Comparison of ENCODE assay signal across 9 cellular contexts in the genomic region with DNA sequence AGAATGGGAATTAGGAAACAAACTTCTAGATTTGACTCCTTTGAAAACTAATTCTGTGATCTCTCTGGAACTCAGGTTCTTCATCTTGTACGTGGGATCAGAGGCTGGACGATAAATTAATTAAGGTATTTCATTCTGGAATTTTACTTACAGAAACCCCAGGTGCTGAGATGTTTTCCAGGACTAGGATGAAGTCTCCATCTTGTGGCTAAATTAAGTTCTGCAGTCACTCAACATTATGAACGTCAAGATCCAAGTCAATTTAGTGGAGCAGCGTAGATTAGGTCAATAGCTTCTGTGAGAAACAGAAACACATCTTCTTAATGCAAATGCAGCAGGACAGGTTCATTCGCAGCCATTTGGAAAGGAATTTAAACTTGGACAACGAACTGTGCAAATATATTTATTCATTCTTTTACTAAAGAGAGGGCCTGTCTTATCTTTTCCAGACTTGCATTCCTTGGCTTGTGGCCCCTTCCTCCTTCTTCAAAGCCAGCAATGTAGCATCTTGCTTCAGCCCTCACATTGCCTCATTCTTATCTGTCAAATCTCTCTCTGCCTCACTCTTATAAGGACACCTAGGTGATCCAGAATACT. TPM values are rescaled to one million over a fixed set of nuclear protein-coding genes. Genes with fewer than 3 reads are reported as not detected.
DNase-seq lines count a peak whose midpoint lies in the region; TF ChIP-seq lines count a peak whose summit lies in the region.
"Had no signal": no experiment of that assay in that cellular context is flagged by ENCODE, and none has a peak within 500 bp of the region (broad histone marks: within the 10 kb centered on the region; RNA-seq: fewer than 3 reads in every experiment).

No MANE protein-coding gene starts in this region.

- CTCF ChIA-PET in HEK293 (lab: Yijun Ruan, JAX), result interaction anchor here (0.6 to 8.1 kb wide), 24 partner anchors 9 to 384 kb away, joined by 3 to 199 read pairs (median 4); no protein-coding TSS in a partner anchor

- H3K27ac ChIP-seq in HEK293 (ENCODE audit: extremely low read depth, low read depth, low read length) (no peak overlapping the region), OCI-LY1 (ENCODE audit: low read depth, low read length, poor library complexity, severe bottlenecking) (no peak overlapping the region)

- H2AFZ ChIP-seq in OCI-LY1 (ENCODE audit: low read length), result no peak overlapping the region

- no peaks in the 10 kb centered on the region for H3K9me2 ChIP-seq in OCI-LY1 (ENCODE audit: low read depth, low read length)

- H3K4me3 ChIP-seq in HEK293 (ENCODE audit: low read depth, low read length), result no peak overlapping the region
- H3K4me3 ChIP-seq in OCI-LY1 (ENCODE audit: low read depth, low read length, poor library complexity, severe bottlenecking), result no peak overlapping the region

- TF ChIP-seq CTCF in HEK293 (tag by site-specific recombination; IDR thresholded peaks at IDR 0.05), result peak; percentile 48; the same call in 1 of the 2 replicates
- TF ChIP-seq CTCF in OCI-LY1 (IDR thresholded peaks at IDR 0.05; ENCODE audit: low read length), result peak; percentile 70

- H3K79me2 ChIP-seq in OCI-LY1 (ENCODE audit: insufficient read depth, low read length), result no peaks in the 10 kb centered on the region

- H3K4me2 ChIP-seq in OCI-LY1 (ENCODE audit: low read length), result no peak overlapping the region

- no peaks in the 10 kb centered on the region for H3F3A ChIP-seq in OCI-LY1 (ENCODE audit: insufficient read depth, low read length)

- no peaks in the 10 kb centered on the region for H3K27me3 ChIP-seq in OCI-LY1 (ENCODE audit: insufficient read depth, low read length)

- H3K9me3 ChIP-seq in HEK293 (ENCODE audit: control insufficient read depth, insufficient read depth, low read depth, low read length) (no peaks in the 10 kb centered on the region), OCI-LY1 (ENCODE audit: low read length) (no peaks in the 10 kb centered on the region)

- H3K9ac ChIP-seq in OCI-LY1 (ENCODE audit: low read length), result no peak overlapping the region

- peak; percentile 14 for DNase-seq in Caki2 (ENCODE audit: low read depth)
- peak; percentile 78 for DNase-seq in dermis blood vessel endothelial cell
- peak; percentile 20 for DNase-seq in midbrain (lab: John Stamatoyannopoulos, UW)
- no peak for DNase-seq in NCI-H128 (lab: John Stamatoyannopoulos, UW; ENCODE audit: unreplicated experiment)
- DNase-seq in DMS153 (lab: John Stamatoyannopoulos, UW), result no peak
- no peak for DNase-seq in effector CD8-positive, alpha-beta T cell (lab: John Stamatoyannopoulos, UW)

- H3K36me3 ChIP-seq in HEK293 (ENCODE audit: control insufficient read depth in 2 of 2, insufficient read depth in 1 of 2, low read length in 2 of 2) (no peaks in the 10 kb centered on the region), OCI-LY1 (ENCODE audit: insufficient read depth, low read length) (no peaks in the 10 kb centered on the region)

- POLR2A ChIA-PET in HEK293 (lab: Yijun Ruan, JAX), result interaction anchor here (0.6 kb wide), 1 partner anchor 1091 kb away, joined by 3 read pairs; no protein-coding TSS in a partner anchor

- no peaks in the 10 kb centered on the region for H3K4me1 ChIP-seq in HEK293 (ENCODE audit: control insufficient read depth, insufficient read depth, low read length)
- H3K4me1 ChIP-seq in OCI-LY1 (ENCODE audit: insufficient read depth, low read length, severe bottlenecking), result no peaks in the 10 kb centered on the region

- in situ Hi-C loops in Caki2 (cut with HindIII; ENCODE audit: low pct_unique_long_range_greater_than_20kb, low sequenced_read_pairs), result no loop called here

- H4K20me1 ChIP-seq in OCI-LY1 (ENCODE audit: insufficient read depth, low read length), result no peaks in the 10 kb centered on the region

TF ChIP-seq in HEK293, 187 proteins besides CTCF, POLR2A, EP300 and RAD21:
- no peak for TF ChIP-seq ZIC2 (tag by site-specific recombination; IDR thresholded peaks at IDR 0.05)
- TF ChIP-seq GLIS1 (tag by site-specific recombination; IDR thresholded peaks at IDR 0.05), result no peak
- TF ChIP-seq, protein P1, sequence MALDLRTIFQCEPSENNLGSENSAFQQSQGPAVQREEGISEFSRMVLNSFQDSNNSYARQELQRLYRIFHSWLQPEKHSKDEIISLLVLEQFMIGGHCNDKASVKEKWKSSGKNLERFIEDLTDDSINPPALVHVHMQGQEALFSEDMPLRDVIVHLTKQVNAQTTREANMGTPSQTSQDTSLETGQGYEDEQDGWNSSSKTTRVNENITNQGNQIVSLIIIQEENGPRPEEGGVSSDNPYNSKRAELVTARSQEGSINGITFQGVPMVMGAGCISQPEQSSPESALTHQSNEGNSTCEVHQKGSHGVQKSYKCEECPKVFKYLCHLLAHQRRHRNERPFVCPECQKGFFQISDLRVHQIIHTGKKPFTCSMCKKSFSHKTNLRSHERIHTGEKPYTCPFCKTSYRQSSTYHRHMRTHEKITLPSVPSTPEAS (tag by site-specific recombination; IDR thresholded peaks at IDR 0.05), result no peak
- TF ChIP-seq SETDB1 (IDR thresholded peaks at IDR 0.05; ENCODE audit: insufficient read length, low read length), result peak; percentile 69
- no peak for TF ChIP-seq ZNF555 (tag by site-specific recombination; conservative IDR thresholded peaks at IDR 0.05)
- no peak for TF ChIP-seq ZNF776 (tag by site-specific recombination; IDR thresholded peaks at IDR 0.05; ENCODE audit: borderline replicate concordance)
- TF ChIP-seq ZNF654 (tag by site-specific recombination; IDR thresholded peaks at IDR 0.05; ENCODE audit: low read depth), result peak; percentile 60

RNA-seq across cellular contexts. Expression of gene TMC3, which starts 26.7 kb away (rescaled TPM):
- not detected in 2 replicates for total RNA-seq in Caki2 (2014; rRNA removed; shearing (Covaris generic); ENCODE audit: low replicate concordance)
- 0.05 TPM in 1 of 2 replicates, not detected in the other for total RNA-seq in dermis blood vessel endothelial cell
- total RNA-seq: T-cell had no signal

Comparison
In these comparisons a context has a peak if more than half of its experiments do, and no peak if none do; other contexts are left out.
1. DNase-seq: peak in Caki2 (single experiment), dermis blood vessel endothelial cell (single experiment) and midbrain (single experiment); none in NCI-H128 (single experiment), DMS153 (single experiment) and effector CD8-positive, alpha-beta T cell (single experiment).